ENCODE assay signal across 1 cellular context in the genomic region with DNA sequence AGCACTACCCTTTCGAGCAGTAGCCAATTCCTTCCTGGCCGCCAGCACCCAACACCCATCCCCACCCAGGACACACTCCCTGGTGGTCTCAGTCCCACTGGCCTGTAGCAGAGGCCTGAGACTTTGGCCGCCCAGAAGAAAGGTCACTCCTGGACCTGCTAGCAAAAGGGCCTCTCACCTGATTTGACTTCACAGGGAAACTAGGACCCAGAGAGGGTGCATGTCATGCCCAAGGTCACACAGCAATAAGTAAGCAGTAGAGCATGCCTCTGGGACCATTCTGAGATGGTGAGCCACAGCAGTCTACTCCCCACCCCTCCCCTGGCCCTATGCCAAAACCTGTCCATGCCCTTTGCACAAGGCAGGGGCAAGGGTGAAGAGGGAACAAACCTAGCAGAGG.
TF ChIP-seq lines count a peak whose summit lies in the region.

No MANE protein-coding gene starts in this region.

TF ChIP-seq in A549, 52 proteins besides CTCF, POLR2A, EP300 and RAD21:
- TF ChIP-seq ZFP36 (IDR thresholded peaks at IDR 0.05; ENCODE audit: borderline replicate concordance, partially characterized antibody) (peak; percentile 47), CBX2 (IDR thresholded peaks at IDR 0.05; ENCODE audit: borderline replicate concordance, low read depth) (no peak)
